ENCODE assay signal across 15 cellular contexts in genomic region chr12:22318122-22318737, GRCh38. TPM values are rescaled to one million over a fixed set of nuclear protein-coding genes. Genes with fewer than 3 reads are reported as not detected.
DNase-seq lines count a peak whose midpoint lies in the region; ATAC-seq and TF ChIP-seq lines count a peak whose summit lies in the region.
"Had no signal": no experiment of that assay in that cellular context is flagged by ENCODE, and none has a peak within 500 bp of the region (broad histone marks: within the 10 kb centered on the region; RNA-seq: fewer than 3 reads in every experiment).

No MANE protein-coding gene starts in this region.

- peak overlapping the region; percentile 11 for H3K27ac ChIP-seq in mesodermal cell (ENCODE audit: low read depth, low read length, severe bottlenecking)
- H3K27ac ChIP-seq in psoas muscle = no peak overlapping the region
- H3K27ac ChIP-seq in vagina = no peak overlapping the region

- H3K9me3 ChIP-seq in mesodermal cell (ENCODE audit: control insufficient read depth, low read length) = no peaks in the 10 kb centered on the region
- H3K9me3 ChIP-seq in psoas muscle = no peaks in the 10 kb centered on the region
- no peaks in the 10 kb centered on the region for H3K9me3 ChIP-seq in vagina

- ATAC-seq in psoas muscle = no peak

- H3K27me3 ChIP-seq in psoas muscle (ENCODE audit: insufficient read depth in 3 of 3, low read length in 2 of 3) (no peaks in the 10 kb centered on the region), vagina (no peaks in the 10 kb centered on the region)

- H3K4me3 ChIP-seq in mesodermal cell (ENCODE audit: extremely low read depth, insufficient read depth, low read length, poor library complexity, severe bottlenecking) = no peak overlapping the region
- no peak overlapping the region for H3K4me3 ChIP-seq in psoas muscle
- H3K4me3 ChIP-seq in vagina = no peak overlapping the region

- WGBS in mesodermal cell (ENCODE audit: insufficient coverage in 2 of 2), 2 experiments = 82% methylated on average over 1 of the region's 4 CpGs; no CpG with 5 or more reads in 1 of the 2 experiments
- WGBS in psoas muscle, 3 donors = 64 to 71% (median 69%) methylated on average over 4 of the region's 4 CpGs

- H3K36me3 ChIP-seq in mesodermal cell (ENCODE audit: control insufficient read depth, insufficient read depth, low read length) = no peaks in the 10 kb centered on the region
- H3K36me3 ChIP-seq in psoas muscle (ENCODE audit: insufficient read depth in 1 of 2, low read depth in 1 of 2) = no peaks in the 10 kb centered on the region
- no peaks in the 10 kb centered on the region for H3K36me3 ChIP-seq in vagina

- DNase-seq in ELF-1 (ENCODE audit: low read depth, low spot score) = peak; percentile 30
- peak; percentile 41 for DNase-seq in M059J (ENCODE audit: low read depth)
- peak; percentile 40 for DNase-seq in astrocyte of the hippocampus (ENCODE audit: low read depth, low spot score)
- DNase-seq in SW480 (ENCODE audit: low spot score) = no peak
- no peak for DNase-seq in psoas muscle
- DNase-seq in vagina (ENCODE audit: extremely low spot score in 2 of 2) = no peak
- no peak for DNase-seq in COLO668 (lab: John Stamatoyannopoulos, UW; ENCODE audit: unreplicated experiment)
- DNase-seq: activated naive CD4-positive, alpha-beta T cell treated with Interleukin-2 at 50 U/mL for 16 hours; DMS53; kidney glomerular epithelial cell; NCI-H1048; NCI-H2171 treated with DMSO at 0.1 percent for 48 hours; SW 1271 had no signal

- H3K4me1 ChIP-seq in mesodermal cell (ENCODE audit: control insufficient read depth, insufficient read depth, low read length, poor library complexity, severe bottlenecking) = peaks cover 35% of the 10 kb centered on the region
- H3K4me1 ChIP-seq in psoas muscle = no peaks in the 10 kb centered on the region
- no peaks in the 10 kb centered on the region for H3K4me1 ChIP-seq in vagina

- TF ChIP-seq CTCF in psoas muscle (IDR thresholded peaks at IDR 0.05) = no peak
- TF ChIP-seq CTCF in vagina (IDR thresholded peaks at IDR 0.05) = no peak

- no peak for TF ChIP-seq POLR2A in vagina (IDR thresholded peaks at IDR 0.05)

- intact Hi-C loops in psoas muscle (cut with DNase I) = no loop called here
- intact Hi-C loops in vagina (cut with DNase I) = no loop called here

RNA-seq across cellular contexts. Expression of gene ST8SIA1, which starts 16.3 kb away (rescaled TPM):
- total RNA-seq in M059J (2014; rRNA removed; shearing (Covaris generic)) = 0.15 and 2.5 TPM in 2 replicates
- polyA plus RNA-seq in mesodermal cell (2013, experiment 1 of 2) = 8.3 TPM
- polyA plus RNA-seq in mesodermal cell (2013, experiment 2 of 2) = 7.7 TPM
- total RNA-seq in psoas muscle (1 to 10 TPM in 1 of 4 donors, under 1 TPM in 3; 0.19 to 1.3 (median 0.67) TPM), vagina (5.2 TPM)
- under 1 TPM; 0.06 to 0.42 (median 0.35) TPM for polyA plus RNA-seq in psoas muscle
- polyA plus RNA-seq: BJ had no signal

Comparison
In these comparisons a context has a peak if more than half of its experiments do, and no peak if none do; other contexts are left out.
1. DNase-seq: peak in ELF-1 (single experiment), M059J (single experiment) and astrocyte of the hippocampus (single experiment); none in SW480 (single experiment), psoas muscle (0 of 2), vagina (0 of 2) and COLO668 (single experiment).